20 cellular contexts compared by ENCODE assay signal in the genomic region with DNA sequence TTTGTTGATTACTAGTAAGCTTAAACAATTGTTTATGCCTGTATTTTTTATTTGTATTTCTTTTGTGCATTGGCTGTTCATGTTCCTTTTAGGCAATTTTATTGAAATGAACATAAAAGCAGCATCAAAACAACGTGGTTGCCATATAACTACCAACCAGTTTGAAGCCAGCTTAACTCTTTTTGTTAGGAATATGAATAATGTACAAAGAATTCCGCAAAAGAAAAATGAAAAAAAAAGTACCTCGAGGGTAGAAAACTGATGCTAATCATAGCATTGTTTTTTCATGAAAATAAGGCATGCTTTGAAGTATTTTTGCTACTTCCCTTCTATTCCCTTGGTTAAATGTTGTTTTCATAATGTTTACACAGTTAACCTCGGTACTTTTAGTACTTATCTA.
"Had no signal": no experiment of that assay in that cellular context is flagged by ENCODE, and none has a peak within 500 bp of the region (broad histone marks: within the 10 kb centered on the region; RNA-seq: fewer than 3 reads in every experiment).

No MANE protein-coding gene starts in this region.

- DNase-seq: activated CD4-positive, alpha-beta memory T cell treated with anti-CD3 and anti-CD28 coated beads for 36 hours; activated CD4-positive, alpha-beta T cell treated with anti-CD3 and anti-CD28 coated beads for 36 hours; activated effector memory CD4-positive, alpha-beta T cell treated with Interleukin-2 at 50 U/mL for 16 hours; activated naive CD4-positive, alpha-beta T cell treated with anti-CD3 and anti-CD28 coated beads, Interleukin-2, amount 50 U/mL, for 16 hours; activated T-cell treated with anti-CD3 and anti-CD28 coated beads, Interleukin-2, amount 50 U/mL, for 4 hours; adrenal gland; body of pancreas; central memory CD4-positive, alpha-beta T cell; effector CD4-positive, alpha-beta T cell; kidney glomerular epithelial cell; left ventricle myocardium superior; mesenchymal stem cell; natural killer cell; posterior cingulate gyrus; retina; T-helper 2 cell; thyroid gland had no signal

- H3K4me1 ChIP-seq: adrenal gland, body of pancreas, thyroid gland had no signal

- H3K27me3 ChIP-seq: adrenal gland, hepatocyte, neutrophil, thyroid gland had no signal

- H3K27ac ChIP-seq: adrenal gland, body of pancreas, coronary artery, hepatocyte, neutrophil, thyroid gland had no signal

- H3K4me3 ChIP-seq: adrenal gland, body of pancreas, coronary artery, hepatocyte, thyroid gland had no signal

- H3K36me3 ChIP-seq: adrenal gland, neutrophil, thyroid gland had no signal

- H3K9me3 ChIP-seq: adrenal gland, body of pancreas, neutrophil, thyroid gland had no signal
